28 cellular contexts compared by ENCODE assay signal in the genomic region with DNA sequence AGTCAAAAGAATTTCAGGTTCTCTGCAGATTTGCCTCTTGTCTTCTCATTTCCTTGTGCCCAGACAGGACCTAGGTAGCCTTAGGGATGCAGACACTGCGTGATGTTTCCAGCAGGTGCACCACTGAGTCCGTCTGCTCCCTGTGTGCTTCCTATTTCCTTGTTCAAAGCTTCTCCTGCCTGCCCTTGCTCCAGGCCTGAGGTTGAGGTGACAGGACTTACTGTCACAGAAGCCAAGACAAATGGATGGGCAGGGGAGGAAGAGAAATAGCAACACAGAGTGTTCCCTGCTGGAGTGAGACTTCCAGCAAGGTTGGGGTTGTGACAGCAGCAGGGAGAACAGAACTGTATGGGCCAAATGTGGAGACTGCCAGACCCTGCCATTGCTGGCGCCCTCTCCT.
"Had no signal": no experiment of that assay in that cellular context is flagged by ENCODE, and none has a peak within 500 bp of the region (broad histone marks: within the 10 kb centered on the region; RNA-seq: fewer than 3 reads in every experiment).

No MANE protein-coding gene starts in this region.

- H3K9me3 Mint-ChIP-seq: natural killer cell; nephron; stimulated activated effector memory CD8-positive, alpha-beta T cell treated with anti-CD3 and anti-CD28 coated beads, Interleukin-12 subunit alpha, Interleukin-12 subunit beta, amount 100 ng/mL, for 72 hours; stimulated activated naive CD8-positive, alpha-beta T cell treated with anti-CD3 and anti-CD28 coated beads, Interleukin-15, amount 100 ng/mL, for 72 hours; type B pancreatic cell had no signal

- H3K4me3 Mint-ChIP-seq: naive thymus-derived CD4-positive, alpha-beta T cell; natural killer cell; nephron; stimulated activated effector memory CD8-positive, alpha-beta T cell treated with anti-CD3 and anti-CD28 coated beads, Interleukin-12 subunit alpha, Interleukin-12 subunit beta, amount 100 ng/mL, for 72 hours; stimulated activated naive CD8-positive, alpha-beta T cell treated with anti-CD3 and anti-CD28 coated beads, Interleukin-15, amount 100 ng/mL, for 72 hours; type B pancreatic cell had no signal

- H3K27ac Mint-ChIP-seq: naive thymus-derived CD4-positive, alpha-beta T cell; natural killer cell; nephron; progenitor cell of endocrine pancreas; stimulated activated effector memory CD8-positive, alpha-beta T cell treated with anti-CD3 and anti-CD28 coated beads, Interleukin-12 subunit alpha, Interleukin-12 subunit beta, amount 100 ng/mL, for 72 hours; stimulated activated naive CD8-positive, alpha-beta T cell treated with anti-CD3 and anti-CD28 coated beads, Interleukin-15, amount 100 ng/mL, for 72 hours; type B pancreatic cell had no signal

- H3K27ac ChIP-seq: neutrophil, pancreas, psoas muscle, right lobe of liver, sigmoid colon, suprapubic skin, testis, transverse colon, upper lobe of right lung, uterus had no signal

- DNase-seq: naive thymus-derived CD4-positive, alpha-beta T cell; natural killer cell; nucleus accumbens; pancreas; posterior cingulate gyrus; psoas muscle; right cardiac atrium; right lobe of liver; sigmoid colon; small intestine; stimulated activated CD4-positive, alpha-beta T cell treated with anti-CD3 and anti-CD28 coated beads, Interleukin-15, amount 100 ng/mL, for 24 hours; stimulated activated CD4-positive, alpha-beta T cell treated with anti-CD3 and anti-CD28 coated beads, Interleukin-2, amount 100 ng/mL, for 24 hours; stimulated activated CD4-positive, alpha-beta T cell treated with anti-CD3 and anti-CD28 coated beads, Interleukin-2, amount 100 ng/mL, for 48 hours; stimulated activated CD4-positive, alpha-beta T cell treated with anti-CD3 and anti-CD28 coated beads, Interleukin-4, amount 100 ng/mL, for 24 hours; stimulated activated naive CD4-positive, alpha-beta T cell; stimulated activated naive CD8-positive, alpha-beta T cell treated with anti-CD3 and anti-CD28 coated beads, Interleukin-15, amount 100 ng/mL, for 72 hours; stimulated activated naive CD8-positive, alpha-beta T cell treated with anti-CD3 and anti-CD28 coated beads, Interleukin-15, Interleukin-2, amounts not matched to agents 100 U/mL and 50 U/mL, for 24 hours; testis; tibial artery; transverse colon; upper lobe of right lung; uterus had no signal

- H3K4me1 Mint-ChIP-seq: naive thymus-derived CD4-positive, alpha-beta T cell; natural killer cell; stimulated activated effector memory CD8-positive, alpha-beta T cell treated with anti-CD3 and anti-CD28 coated beads, Interleukin-12 subunit alpha, Interleukin-12 subunit beta, amount 100 ng/mL, for 72 hours; stimulated activated naive CD8-positive, alpha-beta T cell treated with anti-CD3 and anti-CD28 coated beads, Interleukin-15, amount 100 ng/mL, for 72 hours had no signal

- H3K27me3 Mint-ChIP-seq: stimulated activated naive CD8-positive, alpha-beta T cell treated with anti-CD3 and anti-CD28 coated beads, Interleukin-15, amount 100 ng/mL, for 72 hours had no signal

- ATAC-seq: naive thymus-derived CD4-positive, alpha-beta T cell; natural killer cell; pancreas; psoas muscle; right lobe of liver; stimulated activated effector memory CD8-positive, alpha-beta T cell treated with anti-CD3 and anti-CD28 coated beads, Interleukin-12 subunit alpha, Interleukin-12 subunit beta, amount 100 ng/mL, for 72 hours; stimulated activated naive CD8-positive, alpha-beta T cell treated with anti-CD3 and anti-CD28 coated beads, Interleukin-15, amount 100 ng/mL, for 72 hours; stimulated activated naive CD8-positive, alpha-beta T cell treated with anti-CD3 and anti-CD28 coated beads, Interleukin-15, Interleukin-2, amounts not matched to agents 100 U/mL and 50 U/mL, for 24 hours; upper lobe of right lung had no signal

- H3K4me1 ChIP-seq: pancreas, psoas muscle, right lobe of liver, sigmoid colon, transverse colon, upper lobe of right lung, uterus had no signal

- H3K36me3 Mint-ChIP-seq: naive thymus-derived CD4-positive, alpha-beta T cell; natural killer cell; stimulated activated effector memory CD8-positive, alpha-beta T cell treated with anti-CD3 and anti-CD28 coated beads, Interleukin-12 subunit alpha, Interleukin-12 subunit beta, amount 100 ng/mL, for 72 hours; type B pancreatic cell had no signal

- H3K9me3 ChIP-seq: neutrophil, pancreas, psoas muscle, right lobe of liver, sigmoid colon, suprapubic skin, testis, tibial artery, transverse colon, upper lobe of right lung, uterus had no signal

- H3K27me3 ChIP-seq: neutrophil, pancreas, right lobe of liver, sigmoid colon, suprapubic skin, testis, tibial artery, transverse colon, upper lobe of right lung, uterus had no signal
